In the genomic region with DNA sequence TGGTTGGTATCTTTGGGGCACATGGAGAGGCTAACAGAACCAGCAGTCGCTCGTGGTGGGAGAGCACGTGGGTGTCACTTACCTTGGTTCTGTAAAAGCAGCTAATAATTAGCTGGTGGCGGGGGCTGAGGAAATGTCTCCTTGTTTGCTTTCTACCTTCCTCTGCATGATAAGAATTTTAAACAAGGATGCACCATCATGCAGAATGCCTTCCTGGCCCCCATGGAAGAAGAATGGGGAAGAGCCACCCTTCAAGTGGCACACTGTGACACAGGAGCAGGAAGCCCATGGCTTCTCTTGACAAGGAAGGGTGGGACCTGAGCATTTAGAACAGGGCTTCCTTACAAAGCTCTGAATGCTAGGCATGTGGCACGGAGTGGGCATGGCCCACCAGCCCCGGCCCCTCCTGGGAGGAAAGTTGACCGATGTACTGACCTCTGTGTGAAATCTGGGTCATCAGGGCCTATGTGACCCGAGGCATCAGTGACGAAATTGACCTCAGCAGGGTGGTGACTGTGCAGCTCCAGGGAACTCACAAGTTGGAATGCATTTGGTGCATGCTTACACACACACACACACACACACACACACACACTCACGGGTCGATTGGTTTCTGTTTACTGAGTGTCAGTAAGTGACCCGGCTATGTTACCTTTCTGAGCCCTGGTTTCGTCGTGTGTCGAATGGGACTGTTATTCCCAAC, we compare ENCODE assay signal across 1 cellular context.
TF ChIP-seq lines count a peak whose summit lies in the region.

No MANE protein-coding gene starts in this region.

TF ChIP-seq in HepG2, 621 proteins besides CTCF, POLR2A, EP300 and RAD21 (continued from another document):
- TF ChIP-seq CEBPG (CRISPR knock-in tag; IDR thresholded peaks at IDR 0.05) (peak; percentile 56; the same call in 1 of the 2 replicates), ZBTB7B (CRISPR knock-in tag; IDR thresholded peaks at IDR 0.05) (peak; percentile 81; the same call in 1 of the 2 replicates), MLX (CRISPR knock-in tag; IDR thresholded peaks at IDR 0.05) (no peak), ZNF142 (CRISPR knock-in tag; IDR thresholded peaks at IDR 0.05) (no peak), ZSCAN20 (CRISPR knock-in tag; IDR thresholded peaks at IDR 0.05; ENCODE audit: borderline replicate concordance) (no peak), ZKSCAN1 (IDR thresholded peaks at IDR 0.05; ENCODE audit: low read length) (no peak), ZNF546 (CRISPR knock-in tag; conservative IDR thresholded peaks at IDR 0.05) (no peak), ZUFSP (CRISPR knock-in tag; IDR thresholded peaks at IDR 0.05; ENCODE audit: borderline replicate concordance) (no peak), HOXD1 (CRISPR knock-in tag; IDR thresholded peaks at IDR 0.05) (no peak), HBP1 (CRISPR knock-in tag; IDR thresholded peaks at IDR 0.05; ENCODE audit: low read depth) (no peak), ZNF180 (CRISPR knock-in tag; IDR thresholded peaks at IDR 0.05; ENCODE audit: borderline replicate concordance, low read depth) (no peak), MTF1 (CRISPR knock-in tag; IDR thresholded peaks at IDR 0.05) (no peak), YY1 (IDR thresholded peaks at IDR 0.05; ENCODE audit: insufficient read depth, insufficient replicate concordance, low read depth, low read length) (no peak), TEAD2 (CRISPR knock-in tag; IDR thresholded peaks at IDR 0.05) (no peak), ZNF670 (CRISPR knock-in tag; IDR thresholded peaks at IDR 0.05; ENCODE audit: borderline replicate concordance) (peak; percentile 70; the same call in 1 of the 2 replicates), PHF20 (CRISPR knock-in tag; IDR thresholded peaks at IDR 0.05) (no peak), ZNF460 (CRISPR knock-in tag; IDR thresholded peaks at IDR 0.05; ENCODE audit: borderline replicate concordance) (no peak), HES4 (CRISPR knock-in tag; IDR thresholded peaks at IDR 0.05; ENCODE audit: borderline replicate concordance) (no peak), USF2 (IDR thresholded peaks at IDR 0.05; ENCODE audit: low read depth, low read length) (no peak), USF2 (CRISPR knock-in tag; IDR thresholded peaks at IDR 0.05; ENCODE audit: borderline replicate concordance) (no peak), ELF4 (CRISPR knock-in tag; IDR thresholded peaks at IDR 0.05; ENCODE audit: borderline replicate concordance) (no peak), SP2 (CRISPR knock-in tag; IDR thresholded peaks at IDR 0.05) (no peak), RNF2 (conservative IDR thresholded peaks at IDR 0.05; ENCODE audit: low read depth) (no peak)
